1 cellular context compared by ENCODE assay signal in the genomic region with DNA sequence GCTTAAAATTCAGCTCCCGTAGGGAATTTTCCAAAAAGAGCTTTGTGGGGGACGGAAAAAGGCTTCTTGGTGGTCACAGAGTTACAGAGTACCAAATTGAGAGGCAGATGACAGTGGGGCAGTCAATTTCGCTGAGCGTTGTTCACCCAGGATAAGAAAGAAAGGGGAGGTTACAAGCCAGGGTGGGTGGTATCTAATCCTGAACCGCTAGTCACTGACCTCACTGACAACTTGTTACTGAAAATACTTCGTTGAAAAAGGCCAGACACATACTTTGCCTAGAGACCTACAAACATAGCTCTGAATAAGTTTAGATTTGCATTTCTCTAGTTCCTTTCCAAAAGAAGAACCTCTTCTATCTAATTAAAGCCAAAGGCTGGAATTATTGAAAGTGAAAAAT.
TF ChIP-seq lines count a peak whose summit lies in the region.

A gene (minus strand): TSS at position 167 of the 400 bp plus-strand sequence.

TF ChIP-seq in GM12878, 131 proteins besides CTCF, POLR2A, EP300 and RAD21 (continued from another document):
- no peak for TF ChIP-seq CBX5 (IDR thresholded peaks at IDR 0.05; ENCODE audit: low read depth)
- no peak for TF ChIP-seq MXI1 (IDR thresholded peaks at IDR 0.05; ENCODE audit: low read depth, low read length)
- peak; percentile 26 for TF ChIP-seq MEF2B (IDR thresholded peaks at IDR 0.05; ENCODE audit: partially characterized antibody, poor library complexity, severe bottlenecking)
- TF ChIP-seq BHLHE40 (IDR thresholded peaks at IDR 0.05; ENCODE audit: borderline replicate concordance in 1 of 2, low read depth in 2 of 2, low read length in 1 of 2), result no peak
TF ChIP-seq in GM12878: peak in this region for 3.
